Comparison of ENCODE assay signal across 8 cellular contexts in the genomic region with DNA sequence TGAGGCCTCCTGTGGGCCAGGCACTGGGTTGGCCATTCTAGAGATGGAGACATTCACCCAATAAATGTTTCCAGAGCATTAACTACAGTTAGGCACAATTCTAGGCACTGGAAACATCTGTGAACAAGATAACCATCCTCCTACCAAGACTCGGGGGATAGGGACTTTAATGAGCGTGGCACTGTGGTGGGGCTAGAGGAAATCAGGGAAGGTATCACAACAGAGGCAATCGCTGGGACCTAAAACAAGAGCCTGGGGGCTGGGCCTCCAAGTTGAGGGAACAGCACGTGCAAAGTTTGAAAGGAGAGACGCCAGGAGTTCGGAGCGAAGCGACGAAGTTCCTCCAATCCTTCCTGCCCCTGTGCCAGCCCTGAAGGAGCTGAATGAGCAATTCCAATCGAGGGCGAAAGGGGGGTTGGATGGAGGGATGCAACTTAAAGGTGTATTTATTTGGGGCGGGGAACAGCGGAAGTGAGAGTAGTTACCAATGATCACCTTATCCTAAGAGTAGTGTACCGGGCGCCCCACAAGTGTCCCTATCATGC. TPM values are rescaled to one million over a fixed set of nuclear protein-coding genes. Genes with fewer than 3 reads are reported as not detected.
DNase-seq lines count a peak whose midpoint lies in the region; ATAC-seq lines count a peak whose summit lies in the region.

No MANE protein-coding gene starts in this region.

- no peak for ATAC-seq in natural killer cell treated with Interleukin-12 subunit alpha and Interleukin-12 subunit beta and Interleukin-15 and Interleukin-18, amount 100 ng/mL, for 72 hours
- no peak for ATAC-seq in HG02970 (IDR thresholded peaks at IDR 0.05; ENCODE audit: low FRiP score, unreplicated experiment)

- H3K9me3 ChIP-seq in HUES64 (ENCODE audit: insufficient read depth, low read depth, low read length) = no peaks in the 10 kb centered on the region

- peak overlapping the region; percentile 90 for H3K4me3 Mint-ChIP-seq in natural killer cell treated with Interleukin-12 subunit alpha and Interleukin-12 subunit beta and Interleukin-15 and Interleukin-18, amount 100 ng/mL, for 72 hours

- peaks cover 8% of the 10 kb centered on the region; the same call in 1 of the 2 replicates for H3K4me1 ChIP-seq in HUES64 (ENCODE audit: insufficient read depth, low read length)

- peak overlapping the region; percentile 73 for H3K9ac ChIP-seq in HUES64 (ENCODE audit: low read depth, low read length)

- no peaks in the 10 kb centered on the region for H3K27me3 Mint-ChIP-seq in natural killer cell treated with Interleukin-12 subunit alpha and Interleukin-12 subunit beta and Interleukin-15 and Interleukin-18, amount 100 ng/mL, for 72 hours

- H3K27ac ChIP-seq in HUES64 (ENCODE audit: low read depth, low read length) (0 out of 2 replicates have a peak overlapping the region, but pooled peaks have one; percentile 8), cingulate gyrus (ENCODE audit: low read depth, low read length) (peak overlapping the region; percentile 91)

- DNase-seq in D341Med (ENCODE audit: low spot score) = peak; percentile 39
- no peak for DNase-seq in natural killer cell treated with Interleukin-12 subunit alpha and Interleukin-12 subunit beta and Interleukin-15 and Interleukin-18, amount 100 ng/mL, for 72 hours (ENCODE audit: low spot score)
- no peak for DNase-seq in NCI-H1105 (lab: John Stamatoyannopoulos, UW)
- DNase-seq in glomerular visceral epithelial cell (ENCODE audit: extremely low spot score) = no peak
- no peak for DNase-seq in NCI-H2196 (lab: John Stamatoyannopoulos, UW; ENCODE audit: unreplicated experiment)

- peaks cover 36 to 41% of the 10 kb centered on the region in 2 donors for H3K4me1 Mint-ChIP-seq in natural killer cell treated with Interleukin-12 subunit alpha and Interleukin-12 subunit beta and Interleukin-15 and Interleukin-18, amount 100 ng/mL, for 72 hours (ENCODE audit: low read depth in 2 of 2)

- peak overlapping the region; percentile 76 to 87 for H3K27ac Mint-ChIP-seq in natural killer cell treated with Interleukin-12 subunit alpha and Interleukin-12 subunit beta and Interleukin-15 and Interleukin-18, amount 100 ng/mL, for 72 hours

- 35% methylated on average over 15 of the region's 15 CpGs for WGBS in HUES64

- peak overlapping the region; percentile 96 for H3K4me3 ChIP-seq in HUES64 (ENCODE audit: low read length)

- no peaks in the 10 kb centered on the region for H3K9me3 Mint-ChIP-seq in natural killer cell treated with Interleukin-12 subunit alpha and Interleukin-12 subunit beta and Interleukin-15 and Interleukin-18, amount 100 ng/mL, for 72 hours

- peaks cover 19% of the 10 kb centered on the region for H3K36me3 Mint-ChIP-seq in natural killer cell treated with Interleukin-12 subunit alpha and Interleukin-12 subunit beta and Interleukin-15 and Interleukin-18, amount 100 ng/mL, for 72 hours

- no peaks in the 10 kb centered on the region for H3K27me3 ChIP-seq in HUES64 (ENCODE audit: insufficient read depth, low read length)

- H3K36me3 ChIP-seq in HUES64 (ENCODE audit: insufficient read depth, low read length) = peaks cover 64% of the 10 kb centered on the region

RNA-seq across cellular contexts. Expression of gene POLD1, which starts 0.8 kb away (rescaled TPM):
- 71.8 TPM for polyA plus RNA-seq in HUES64 (2013, experiment 1 of 2)
- 72.6 TPM for polyA plus RNA-seq in HUES64 (2013, experiment 2 of 2)
- 100 to 1,000 TPM in 1 of 2 donors, 10 to 100 TPM in 1; 80.0 to 246 TPM for total RNA-seq in natural killer cell treated with Interleukin-12 subunit alpha and Interleukin-12 subunit beta and Interleukin-15 and Interleukin-18, amount 100 ng/mL, for 72 hours

RNA-seq across cellular contexts. Expression of gene NR1H2, which starts 7.1 kb away (rescaled TPM):
- 22.2 TPM for polyA plus RNA-seq in HUES64 (2013, experiment 1 of 2)
- polyA plus RNA-seq in HUES64 (2013, experiment 2 of 2) = 22.1 TPM
- 10 to 100 TPM; 84.5 to 91.9 TPM for total RNA-seq in natural killer cell treated with Interleukin-12 subunit alpha and Interleukin-12 subunit beta and Interleukin-15 and Interleukin-18, amount 100 ng/mL, for 72 hours

RNA-seq across cellular contexts. Expression of gene NAPSA, which starts 17.9 kb away (rescaled TPM):
- polyA plus RNA-seq in HUES64 (2013, experiment 1 of 2) = not detected
- not detected for polyA plus RNA-seq in HUES64 (2013, experiment 2 of 2)
- total RNA-seq in natural killer cell treated with Interleukin-12 subunit alpha and Interleukin-12 subunit beta and Interleukin-15 and Interleukin-18, amount 100 ng/mL, for 72 hours = 10 to 100 TPM in 1 of 2 donors, 1 to 10 TPM in 1; 2.4 to 12.4 TPM

RNA-seq across cellular contexts. Expression of gene SPIB, which starts 35.4 kb away (rescaled TPM):
- polyA plus RNA-seq in HUES64 (2013, experiment 1 of 2) = 16.8 TPM
- 7.9 TPM for polyA plus RNA-seq in HUES64 (2013, experiment 2 of 2)
- 1 to 10 TPM in 1 of 2 donors, under 1 TPM in 1; 0.38 to 4.2 TPM for total RNA-seq in natural killer cell treated with Interleukin-12 subunit alpha and Interleukin-12 subunit beta and Interleukin-15 and Interleukin-18, amount 100 ng/mL, for 72 hours

RNA-seq across cellular contexts. Expression of gene MYBPC2, which starts 49.3 kb away (rescaled TPM):
- 0.75 TPM for polyA plus RNA-seq in HUES64 (2013, experiment 1 of 2)
- 0.95 TPM for polyA plus RNA-seq in HUES64 (2013, experiment 2 of 2)
- under 1 TPM in 1 of 2 donors, not detected in 1; 0.50 TPM for total RNA-seq in natural killer cell treated with Interleukin-12 subunit alpha and Interleukin-12 subunit beta and Interleukin-15 and Interleukin-18, amount 100 ng/mL, for 72 hours
